ENCODE assay signal across 8 cellular contexts in the genomic region with DNA sequence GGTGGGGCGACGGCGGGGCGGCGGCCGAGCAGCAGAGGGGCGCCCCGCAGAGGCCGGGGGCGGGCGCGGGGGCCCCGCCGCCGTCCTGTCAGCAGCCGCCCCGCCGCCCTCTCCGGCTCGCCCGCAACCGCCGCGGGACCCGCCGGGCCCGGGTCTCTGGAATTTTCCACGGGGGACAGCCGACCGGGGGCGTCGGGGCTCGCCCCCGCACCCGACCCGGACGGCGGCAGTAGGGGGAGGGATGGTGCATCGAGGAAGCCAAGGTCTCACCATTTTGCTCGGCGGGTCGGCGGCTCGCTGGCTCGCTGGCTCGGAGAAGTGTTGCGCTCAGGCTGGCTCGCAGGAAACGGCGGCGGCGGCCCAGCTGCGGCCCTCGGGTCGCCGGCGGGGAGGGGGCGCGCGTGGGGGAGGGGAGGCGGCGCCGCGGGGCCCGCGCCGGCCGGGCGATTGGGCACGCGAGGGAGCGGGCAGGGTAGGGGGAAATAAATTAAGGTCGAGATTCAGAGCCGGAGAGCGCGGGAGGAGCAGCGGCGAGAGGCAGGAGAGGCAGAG. TPM values are rescaled to one million over a fixed set of nuclear protein-coding genes. Genes with fewer than 3 reads are reported as not detected.
DNase-seq lines count a peak whose midpoint lies in the region; ATAC-seq and TF ChIP-seq lines count a peak whose summit lies in the region.

No MANE protein-coding gene starts in this region.

- H3K36me3 ChIP-seq in ES-I3 (ENCODE audit: insufficient read depth, low read length) (no peaks in the 10 kb centered on the region), HAP-1 (replicated peaks) (peaks cover 8% of the 10 kb centered on the region), PC-9 (ENCODE audit: low read depth) (no peaks in the 10 kb centered on the region), skeletal muscle satellite cell (ENCODE audit: insufficient read depth, low read length) (peaks cover 4% of the 10 kb centered on the region)

- no peaks in the 10 kb centered on the region for H3K27me3 Mint-ChIP-seq in activated naive CD4-positive, alpha-beta T cell treated with anti-CD3 and anti-CD28 coated beads, Interleukin-2, amount 50 U/mL, for 24 hours

- CTCF ChIA-PET in PC-9 (lab: Charles Lee): no interaction called here

- in situ Hi-C loops in HAP-1 (cut with MboI; ENCODE audit: low sequenced_read_pairs): no loop called here

- under 1% methylated on average over 78 of the region's 78 CpGs for WGBS in right cardiac atrium

- no TSS peak for BruUV-seq in PC-9 (replicated peaks; lab: Mats Ljungman, UMichigan)

- no peaks in the 10 kb centered on the region for H3K9me3 Mint-ChIP-seq in activated naive CD4-positive, alpha-beta T cell treated with anti-CD3 and anti-CD28 coated beads, Interleukin-2, amount 50 U/mL, for 24 hours

- H3K27ac Mint-ChIP-seq in activated naive CD4-positive, alpha-beta T cell treated with anti-CD3 and anti-CD28 coated beads, Interleukin-2, amount 50 U/mL, for 24 hours: peak overlapping the region; percentile 94

- TF ChIP-seq CTCF in PC-9 (conservative IDR thresholded peaks at IDR 0.05): no peak

- H3K36me3 Mint-ChIP-seq in activated naive CD4-positive, alpha-beta T cell treated with anti-CD3 and anti-CD28 coated beads, Interleukin-2, amount 50 U/mL, for 24 hours: peaks cover 3% of the 10 kb centered on the region

- H3K4me1 ChIP-seq in ES-I3 (ENCODE audit: insufficient read depth, low read length) (peaks cover 21% of the 10 kb centered on the region), HAP-1 (peaks cover 45% of the 10 kb centered on the region), PC-9 (replicated peaks; ENCODE audit: insufficient read depth) (peaks cover 47% of the 10 kb centered on the region), right cardiac atrium (ENCODE audit: control insufficient read depth, insufficient read depth, low read length) (peaks cover 3% of the 10 kb centered on the region), skeletal muscle satellite cell (ENCODE audit: control insufficient read depth, insufficient read depth, low read length) (peaks cover 39% of the 10 kb centered on the region)

- H3K4me3 Mint-ChIP-seq in activated naive CD4-positive, alpha-beta T cell treated with anti-CD3 and anti-CD28 coated beads, Interleukin-2, amount 50 U/mL, for 24 hours: peak overlapping the region; percentile 97

- POLR2A ChIA-PET in PC-9 (lab: Charles Lee; ENCODE audit: unreplicated experiment): interaction anchor here (0.5 to 0.7 kb wide), 5 partner anchors 56 to 1138 kb away, joined by 3 to 5 read pairs (median 4); partner anchors contain the start of gene C1D

- H3K27me3 ChIP-seq in HAP-1 (ENCODE audit: low read depth): no peaks in the 10 kb centered on the region
- no peaks in the 10 kb centered on the region for H3K27me3 ChIP-seq in PC-9 (ENCODE audit: insufficient read depth, low read depth)
- H3K27me3 ChIP-seq in right cardiac atrium (ENCODE audit: control insufficient read depth, insufficient read depth): no peaks in the 10 kb centered on the region
- no peaks in the 10 kb centered on the region for H3K27me3 ChIP-seq in skeletal muscle satellite cell (ENCODE audit: control insufficient read depth, insufficient read depth, low read length)

- intact Hi-C loops in PC-9 (cut with micrococcal nuclease; ENCODE audit: unreplicated experiment) (loop anchor here (1.0 to 10.0 kb wide), 4 partner anchors 65 to 187 kb away; partner anchors contain the start of genes C1D and PNO1), right cardiac atrium (cut with DNase I) (loop anchor here in 1 of 4 donors (10.0 kb wide), 2 partner anchors 97 to 127 kb away; partner anchors contain the start of gene PNO1)

- H3K79me2 ChIP-seq in PC-9 (ENCODE audit: low read depth): peaks cover 70% of the 10 kb centered on the region

- DNase-seq in HAP-1 (ENCODE audit: low spot score in 2 of 2): peak in 1 of 2 experiments; percentile 49
- DNase-seq in PC-9: peak in 1 of 2 experiments; percentile 29
- peak; percentile 49 to 81 (median 66) for DNase-seq in right cardiac atrium
- no peak for DNase-seq in LoVo (ENCODE audit: low spot score)
- DNase-seq in occipital lobe (lab: John Stamatoyannopoulos, UW): no peak

- peaks cover 17% of the 10 kb centered on the region for H3F3A ChIP-seq in PC-9 (ENCODE audit: insufficient read depth, low read depth)

- H3K9me3 ChIP-seq in ES-I3 (ENCODE audit: control insufficient read depth, insufficient read depth, low read length) (no peaks in the 10 kb centered on the region), HAP-1 (no peaks in the 10 kb centered on the region), PC-9 (ENCODE audit: insufficient read depth, low read depth) (no peaks in the 10 kb centered on the region), right cardiac atrium (ENCODE audit: control insufficient read depth, low read length) (no peaks in the 10 kb centered on the region), skeletal muscle satellite cell (replicated peaks; ENCODE audit: low read length) (no peaks in the 10 kb centered on the region)

- peak overlapping the region; percentile 81 for H3K27ac ChIP-seq in PC-9
- peak overlapping the region; percentile 96 for H3K27ac ChIP-seq in right cardiac atrium (ENCODE audit: low read length)

- H3K9ac ChIP-seq in ES-I3 (ENCODE audit: low read depth, low read length): peak overlapping the region; percentile 96
- peak overlapping the region; percentile 85 for H3K9ac ChIP-seq in skeletal muscle satellite cell (ENCODE audit: low read depth, low read length)

- H3K4me2 ChIP-seq in PC-9 (peak overlapping the region; percentile 97; the same call in 1 of the 2 replicates), skeletal muscle satellite cell (ENCODE audit: low read length) (peak overlapping the region; percentile 67)

- peaks cover 45% of the 10 kb centered on the region for H3K4me1 Mint-ChIP-seq in activated naive CD4-positive, alpha-beta T cell treated with anti-CD3 and anti-CD28 coated beads, Interleukin-2, amount 50 U/mL, for 24 hours

- H2AFZ ChIP-seq in PC-9: peak overlapping the region; percentile 88

- H3K4me3 ChIP-seq in HAP-1: peak overlapping the region; percentile 58
- peak overlapping the region; percentile 96 for H3K4me3 ChIP-seq in PC-9
- H3K4me3 ChIP-seq in right cardiac atrium (ENCODE audit: low read length): peak overlapping the region; percentile 99
- peak overlapping the region; percentile 82 for H3K4me3 ChIP-seq in skeletal muscle satellite cell (ENCODE audit: low read length)

- peaks cover 39% of the 10 kb centered on the region for H4K20me1 ChIP-seq in PC-9 (ENCODE audit: insufficient read depth)

- ATAC-seq in right cardiac atrium: peak in 1 of 2 donors; percentile 3

- no peaks in the 10 kb centered on the region; the same call in 1 of the 2 replicates for H3K9me2 ChIP-seq in PC-9 (ENCODE audit: insufficient read depth)

RNA-seq across cellular contexts. Expression of gene PPP3R1, which starts 0.4 kb away (rescaled TPM):
- total RNA-seq in PC-9 (2021): 58.8 and 67.5 TPM in 2 replicates
- total RNA-seq in right cardiac atrium: 10 to 100 TPM; 37.9 to 46.2 (median 42.9) TPM
- polyA plus RNA-seq in right cardiac atrium: 21.4 TPM
- total RNA-seq in skeletal muscle satellite cell (2012; rRNA removed): 21.8 and 23.2 TPM in 2 replicates
- 67.7 TPM for total RNA-seq in occipital lobe

Comparison
In these comparisons a context has a peak if more than half of its experiments do, and no peak if none do; other contexts are left out.
1. DNase-seq: peak in right cardiac atrium (3 of 3); none in LoVo (single experiment) and occipital lobe (single experiment).
2. Peak in every context shown above with its lines, with median percentiles within 50 percentile points of each other: H3K4me3 ChIP-seq.